In the genomic region with DNA sequence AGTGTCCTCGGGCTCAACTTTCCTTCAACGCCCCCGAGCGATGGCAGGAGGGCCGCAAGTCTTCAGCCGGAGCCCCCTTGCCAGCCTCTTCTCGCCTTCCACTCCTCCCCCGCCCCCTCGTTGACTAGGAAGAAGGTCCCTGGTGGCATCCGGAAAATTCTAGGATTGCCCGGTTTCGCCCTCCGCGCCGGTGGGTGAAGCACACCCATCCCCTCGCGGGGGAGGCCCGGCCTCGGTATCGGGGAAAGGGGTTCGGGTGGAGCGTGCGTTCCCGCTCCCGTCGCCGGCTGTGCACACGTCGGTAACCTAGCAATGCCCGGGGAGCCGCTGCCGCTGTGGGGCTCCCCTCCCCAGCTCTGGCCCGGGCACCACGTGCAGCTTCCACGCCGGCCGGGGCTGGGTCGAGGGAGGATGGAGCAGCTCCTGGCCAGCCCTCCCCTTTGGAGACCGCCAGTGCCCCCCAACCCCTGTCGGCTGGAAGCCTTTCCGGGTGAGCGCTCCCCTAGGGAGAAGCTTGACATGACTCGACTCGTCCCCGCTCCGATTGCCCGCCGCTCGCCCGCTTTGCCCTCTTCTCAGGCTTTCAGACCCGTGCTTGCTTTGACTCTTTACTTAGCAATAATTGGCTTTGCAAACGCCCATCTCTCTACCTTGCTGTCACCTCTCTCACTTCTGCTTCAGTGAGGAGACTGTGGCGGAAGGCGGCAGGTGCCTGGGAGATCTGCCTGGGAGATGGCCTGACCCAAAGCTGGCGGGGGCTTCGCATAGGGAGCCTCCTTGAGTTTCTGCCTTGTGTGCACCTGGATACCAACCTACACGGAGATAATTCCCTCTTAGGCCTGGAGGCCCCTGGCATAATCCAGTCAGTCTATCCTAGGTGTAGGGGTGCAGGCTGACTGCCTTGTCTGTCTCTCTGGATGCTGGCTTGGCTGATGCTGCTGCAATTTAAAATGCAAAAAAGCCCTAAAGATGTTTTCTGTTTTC, we compare ENCODE assay signal across 8 cellular contexts. TPM values are rescaled to one million over a fixed set of nuclear protein-coding genes. Genes with fewer than 3 reads are reported as not detected.
DNase-seq lines count a peak whose midpoint lies in the region; ATAC-seq and TF ChIP-seq lines count a peak whose summit lies in the region.

No MANE protein-coding gene starts in this region.

- peak; percentile 19 for ATAC-seq in mucosa of descending colon

- CTCF ChIA-PET in CD4-positive, alpha-beta memory T cell (lab: Charles Lee; ENCODE audit: partially characterized antibody) = no interaction called here

- H3K4me3 Mint-ChIP-seq in CD4-positive, alpha-beta memory T cell = peak overlapping the region in 7 of 8 donors; percentile 27 to 76 (median 50)

- H3K36me3 ChIP-seq in CD4-positive, alpha-beta memory T cell (ENCODE audit: insufficient read depth, low read length) = no peaks in the 10 kb centered on the region
- H3K36me3 ChIP-seq in mucosa of descending colon (ENCODE audit: low read depth) (no peaks in the 10 kb centered on the region), urinary bladder (ENCODE audit: insufficient read depth) (no peaks in the 10 kb centered on the region)

- H3K4me1 ChIP-seq in CD4-positive, alpha-beta memory T cell (ENCODE audit: insufficient read depth, low read length) = peaks cover 10% of the 10 kb centered on the region
- H3K4me1 ChIP-seq in mucosa of descending colon (ENCODE audit: low read depth) (peaks cover 10% of the 10 kb centered on the region), urinary bladder (ENCODE audit: insufficient read depth) (no peaks in the 10 kb centered on the region)

- no peaks in the 10 kb centered on the region for H3K9me3 Mint-ChIP-seq in CD4-positive, alpha-beta memory T cell

- no peak overlapping the region for H3K4me3 ChIP-seq in CD4-positive, alpha-beta memory T cell (ENCODE audit: low read length in 2 of 2)
- peak overlapping the region; percentile 41 to 81 (median 70) for H3K4me3 ChIP-seq in dorsolateral prefrontal cortex
- H3K4me3 ChIP-seq in mucosa of descending colon = no peak overlapping the region
- peak overlapping the region; percentile 74 for H3K4me3 ChIP-seq in urinary bladder (ENCODE audit: low read depth, low read length)

- peaks cover 12% of the 10 kb centered on the region for H3K27me3 ChIP-seq in CD4-positive, alpha-beta memory T cell (ENCODE audit: insufficient read depth, low read length)
- H3K27me3 ChIP-seq in dorsolateral prefrontal cortex = no peaks in the 10 kb centered on the region

- peaks cover 40 to 53% of the 10 kb centered on the region in 2 donors for H3K27me3 Mint-ChIP-seq in CD4-positive, alpha-beta memory T cell

- WGBS in urinary bladder = 10% methylated on average over 57 of the region's 57 CpGs

- POLR2A ChIA-PET in CD4-positive, alpha-beta memory T cell (lab: Charles Lee; ENCODE audit: partially characterized antibody) = no interaction called here

- no peak overlapping the region for H3K27ac Mint-ChIP-seq in CD4-positive, alpha-beta memory T cell

- no peak overlapping the region for H3K27ac ChIP-seq in CD4-positive, alpha-beta memory T cell (ENCODE audit: low read depth, low read length)
- H3K27ac ChIP-seq in dorsolateral prefrontal cortex (peak overlapping the region in 55 of 59 donors; percentile 10 to 90 (median 69)), urinary bladder (ENCODE audit: low read depth) (no peak overlapping the region)

- peak in 1 of 5 donors; percentile 1 for DNase-seq in CD4-positive, alpha-beta memory T cell
- DNase-seq in NCI-H187 (lab: John Stamatoyannopoulos, UW) (peak; percentile 8 to 19), dorsolateral prefrontal cortex (peak in 9 of 10 donors; percentile 18 to 64 (median 41)), mucosa of descending colon (peak in 2 of 3 donors; percentile 24 to 49), NCI-H446 (lab: John Stamatoyannopoulos, UW) (no peak), ureter (ENCODE audit: low spot score) (no peak), NCI-H2196 treated with DMSO at 0.1 percent for 48 hours (lab: John Stamatoyannopoulos, UW; ENCODE audit: unreplicated experiment) (no peak)

- intact Hi-C loops in CD4-positive, alpha-beta memory T cell (cut with micrococcal nuclease) = no loop called here
- intact Hi-C loops in dorsolateral prefrontal cortex (cut with DNase I) = loop anchor here (2.0 to 10.0 kb wide), 5 partner anchors 149 to 389 kb away; a partner anchor contains a TSS
- intact Hi-C loops in mucosa of descending colon (cut with DNase I, micrococcal nuclease) = no loop called here

- TF ChIP-seq CTCF in dorsolateral prefrontal cortex (IDR thresholded peaks at IDR 0.05 in 54 of 56, conservative IDR thresholded peaks at IDR 0.05 in 2 of 56; ENCODE audit: low read depth in 1 of 56, partially characterized antibody in 56 of 56) = peak in 1 of 56 donors; percentile 12
- TF ChIP-seq CTCF in mucosa of descending colon (IDR thresholded peaks at IDR 0.05) = no peak

- H3K36me3 Mint-ChIP-seq in CD4-positive, alpha-beta memory T cell = no peaks in the 10 kb centered on the region

- peaks cover 6 to 23% (median 14%) of the 10 kb centered on the region in 4 donors for H3K4me1 Mint-ChIP-seq in CD4-positive, alpha-beta memory T cell

- H3K9me3 ChIP-seq in CD4-positive, alpha-beta memory T cell (ENCODE audit: control insufficient read depth in 1 of 2, low read length in 2 of 2) = no peaks in the 10 kb centered on the region
- H3K9me3 ChIP-seq in mucosa of descending colon = no peaks in the 10 kb centered on the region

RNA-seq across cellular contexts. Expression of a gene that starts 1.4 kb away (rescaled TPM):
- not detected for total RNA-seq in CD4-positive, alpha-beta memory T cell
- polyA plus RNA-seq in CD4-positive, alpha-beta memory T cell = under 1 TPM in 1 of 2 donors, not detected in 1; 0.06 TPM
- total RNA-seq in dorsolateral prefrontal cortex (100 to 1,000 TPM in 35 of 120 experiments, 10 to 100 TPM in 85; 42.4 to 137 (median 88.6) TPM), mucosa of descending colon (10 to 100 TPM; 13.8 to 38.1 (median 22.2) TPM), urinary bladder (23.5 TPM), ureter (84.4 TPM)
- polyA plus RNA-seq in urinary bladder = 1.6 TPM

Comparison
In these comparisons a context has a peak if more than half of its experiments do, and no peak if none do; other contexts are left out.
1. DNase-seq: peak in NCI-H187 (2 of 2), dorsolateral prefrontal cortex (9 of 10) and mucosa of descending colon (2 of 3); none in NCI-H446 (0 of 2), ureter (single experiment) and NCI-H2196 treated with DMSO at 0.1 percent for 48 hours (single experiment).
2. H3K27ac ChIP-seq: peak in dorsolateral prefrontal cortex (55 of 59); none in CD4-positive, alpha-beta memory T cell (single experiment) and urinary bladder (single experiment).
3. H3K4me3 ChIP-seq: peak in dorsolateral prefrontal cortex (59 of 59) and urinary bladder (single experiment); none in CD4-positive, alpha-beta memory T cell (0 of 2) and mucosa of descending colon (single experiment).
4. RNA of a gene that starts 1.4 kb away (total RNA-seq): 42.4 to 137 TPM in dorsolateral prefrontal cortex, 84.4 TPM in ureter (single experiment), 23.5 TPM in urinary bladder (single experiment) and 13.8 to 38.1 TPM in mucosa of descending colon; not detected in CD4-positive, alpha-beta memory T cell; every median in the first group is over 10 times any median in the second.
5. intact Hi-C loops: an anchor here in dorsolateral prefrontal cortex (2.0 to 10.0 kb wide); none called in CD4-positive, alpha-beta memory T cell and mucosa of descending colon.